Comparison of ENCODE assay signal across 18 cellular contexts in genomic region chr6:149346075-149346474, GRCh38. TPM values are rescaled to one million over a fixed set of nuclear protein-coding genes. Genes with fewer than 3 reads are reported as not detected.
DNase-seq lines count a peak whose midpoint lies in the region; ATAC-seq and TF ChIP-seq lines count a peak whose summit lies in the region.
"Had no signal": no experiment of that assay in that cellular context is flagged by ENCODE, and none has a peak within 500 bp of the region (broad histone marks: within the 10 kb centered on the region; RNA-seq: fewer than 3 reads in every experiment).

No MANE protein-coding gene starts in this region.

- H3K79me1 ChIP-seq in H9 (ENCODE audit: insufficient read depth, low read depth, low read length, poor library complexity, severe bottlenecking), result peaks cover 9% of the 10 kb centered on the region

- H3K56ac ChIP-seq in H9 (ENCODE audit: insufficient read length, low read depth, low read length), result no peak overlapping the region

- H3K9ac ChIP-seq in H9 (ENCODE audit: extremely low read depth, insufficient read length, low read length), result no peak overlapping the region
- H3K9ac ChIP-seq: BLaER1 treated with 17β-estradiol and CSF1 and Interleukin-3, amounts not matched to agents 10 nM and 100 nM had no signal

- intact Hi-C loops in activated T-helper 2 cell treated with anti-CD3 and anti-CD28 coated beads, Interferon-gamma antibody, Interleukin-2, Interleukin-4, amounts not matched to agents 10 μg/mL and 5 μg/mL and 100 μg/mL, durations not matched to agents 14 hours and 24 hours and 36 hours (cut with micrococcal nuclease), result no loop called here
- intact Hi-C loops in naive thymus-derived CD4-positive, alpha-beta T cell (cut with micrococcal nuclease), result no loop called here
- intact Hi-C loops in dorsolateral prefrontal cortex (cut with DNase I), result no loop called here

- no peak overlapping the region for H2BK5ac ChIP-seq in H9 (ENCODE audit: insufficient read length, low read length)

- no peak overlapping the region for H4K91ac ChIP-seq in H9 (ENCODE audit: insufficient read length, low read depth, low read length)

- H2AFZ ChIP-seq in H9 (ENCODE audit: low read length), result no peak overlapping the region

- H3K4me3 Mint-ChIP-seq in activated CD8-positive, alpha-beta memory T cell treated with anti-CD3 and anti-CD28 coated beads, Interleukin-2, amount 10 ng/mL, durations not matched to agents 7 days and 5 days, result no peak overlapping the region
- no peak overlapping the region for H3K4me3 Mint-ChIP-seq in activated T-helper 2 cell treated with anti-CD3 and anti-CD28 coated beads, Interferon-gamma antibody, Interleukin-2, Interleukin-4, amounts not matched to agents 10 μg/mL and 5 μg/mL and 100 μg/mL, durations not matched to agents 14 hours and 24 hours and 36 hours (ENCODE audit: low read depth)
- peak overlapping the region in 8 of 10 donors; percentile 9 to 65 (median 42) for H3K4me3 Mint-ChIP-seq in naive thymus-derived CD4-positive, alpha-beta T cell
- H3K4me3 Mint-ChIP-seq in H9, result no peak overlapping the region

- no peak for TF ChIP-seq CTCF in HEK293 (tag by site-specific recombination; IDR thresholded peaks at IDR 0.05)
- no peak for TF ChIP-seq CTCF in dorsolateral prefrontal cortex (IDR thresholded peaks at IDR 0.05 in 54 of 56, conservative IDR thresholded peaks at IDR 0.05 in 2 of 56; ENCODE audit: low read depth in 1 of 56, partially characterized antibody in 56 of 56)
- TF ChIP-seq CTCF in H9 (conservative IDR thresholded peaks at IDR 0.05), result no peak

- peaks cover 57% of the 10 kb centered on the region for H3K4me1 Mint-ChIP-seq in activated CD8-positive, alpha-beta memory T cell treated with anti-CD3 and anti-CD28 coated beads, Interleukin-2, amount 10 ng/mL, durations not matched to agents 7 days and 5 days
- peaks cover 50% of the 10 kb centered on the region for H3K4me1 Mint-ChIP-seq in activated T-helper 2 cell treated with anti-CD3 and anti-CD28 coated beads, Interferon-gamma antibody, Interleukin-2, Interleukin-4, amounts not matched to agents 10 μg/mL and 5 μg/mL and 100 μg/mL, durations not matched to agents 14 hours and 24 hours and 36 hours (ENCODE audit: low read depth)
- peaks cover 43 to 88% (median 84%) of the 10 kb centered on the region in 7 donors for H3K4me1 Mint-ChIP-seq in naive thymus-derived CD4-positive, alpha-beta T cell
- peaks cover 8 to 15% of the 10 kb centered on the region in 2 experiments for H3K4me1 Mint-ChIP-seq in H9

- no peak overlapping the region for H3K4me3 ChIP-seq in HEK293 (ENCODE audit: low read depth, low read length)
- no peak overlapping the region for H3K4me3 ChIP-seq in naive thymus-derived CD4-positive, alpha-beta T cell (ENCODE audit: low read length)
- H3K4me3 ChIP-seq in dorsolateral prefrontal cortex, result no peak overlapping the region
- H3K4me3 ChIP-seq: BLaER1 treated with 17β-estradiol and CSF1 and Interleukin-3, amounts not matched to agents 10 nM and 100 nM had no signal

- H3K14ac ChIP-seq in H9 (ENCODE audit: insufficient read depth, low read length), result no peak overlapping the region

- no peak overlapping the region for H2BK120ac ChIP-seq in H9 (ENCODE audit: low read depth, low read length, poor library complexity, severe bottlenecking)

- no peak overlapping the region for H2BK15ac ChIP-seq in H9 (ENCODE audit: low read depth, low read length)

- no peaks in the 10 kb centered on the region for H3K23me2 ChIP-seq in H9 (ENCODE audit: insufficient read length, low read depth, low read length, poor library complexity, severe bottlenecking)

- no peaks in the 10 kb centered on the region for H3K27me3 ChIP-seq in naive thymus-derived CD4-positive, alpha-beta T cell (ENCODE audit: control insufficient read depth in 2 of 2, insufficient read depth in 2 of 2, low read length in 2 of 2)
- H3K27me3 ChIP-seq in dorsolateral prefrontal cortex (no peaks in the 10 kb centered on the region), H9 (ENCODE audit: insufficient read depth, low read length) (no peaks in the 10 kb centered on the region)
- H3K27me3 ChIP-seq: BLaER1 treated with 17β-estradiol and CSF1 and Interleukin-3, amounts not matched to agents 10 nM and 100 nM had no signal

- H3K4me1 ChIP-seq in HEK293 (ENCODE audit: control insufficient read depth, insufficient read depth, low read length), result peaks cover 14% of the 10 kb centered on the region
- H3K4me1 ChIP-seq in naive thymus-derived CD4-positive, alpha-beta T cell (ENCODE audit: control insufficient read depth in 2 of 2, insufficient read depth in 2 of 2, low read length in 2 of 2), result peaks cover 14 to 21% of the 10 kb centered on the region in 2 donors
- H3K4me1 ChIP-seq in H9 (ENCODE audit: insufficient read depth, low read length), result no peaks in the 10 kb centered on the region; the same call in 1 of the 2 replicates

- POLR2A ChIA-PET in HEK293 (lab: Yijun Ruan, JAX), result interaction anchor here (0.6 kb wide), 1 partner anchor 17 kb away, joined by 3 read pairs; no protein-coding TSS in a partner anchor
- POLR2A ChIA-PET in naive thymus-derived CD4-positive, alpha-beta T cell (lab: Charles Lee), result interaction anchor here (0.6 to 1.0 kb wide), 4 partner anchors 9 to 75 kb away, joined by 3 to 5 read pairs (median 3); no protein-coding TSS in a partner anchor

- no peak overlapping the region for H3K4ac ChIP-seq in H9 (ENCODE audit: low read depth, low read length)

- no peak overlapping the region for H3K18ac ChIP-seq in H9 (ENCODE audit: insufficient read length, low read depth, low read length)

- WGBS in H9 (ENCODE audit: extremely low coverage, insufficient read length, low lambda C conversion rate), result no CpG with 5 or more reads among the region's 3 CpGs

- peaks cover 50% of the 10 kb centered on the region for H3K36me3 Mint-ChIP-seq in activated CD8-positive, alpha-beta memory T cell treated with anti-CD3 and anti-CD28 coated beads, Interleukin-2, amount 10 ng/mL, durations not matched to agents 7 days and 5 days
- H3K36me3 Mint-ChIP-seq in activated T-helper 2 cell treated with anti-CD3 and anti-CD28 coated beads, Interferon-gamma antibody, Interleukin-2, Interleukin-4, amounts not matched to agents 10 μg/mL and 5 μg/mL and 100 μg/mL, durations not matched to agents 14 hours and 24 hours and 36 hours (ENCODE audit: low read depth), result peaks cover 67% of the 10 kb centered on the region
- H3K36me3 Mint-ChIP-seq in naive thymus-derived CD4-positive, alpha-beta T cell, result peaks cover 7 to 34% (median 16%) of the 10 kb centered on the region in 5 donors
- H3K36me3 Mint-ChIP-seq in H9 (ENCODE audit: insufficient read depth in 1 of 3, low read depth in 3 of 3), result peaks cover 0 to 7% (median 5%) of the 10 kb centered on the region in 3 experiments; a peak in 6 of 7 replicates

- CTCF ChIA-PET in activated CD8-positive, alpha-beta memory T cell treated with anti-CD3 and anti-CD28 coated beads, Interleukin-2, amount 10 ng/mL, durations not matched to agents 7 days and 5 days (lab: Charles Lee), result interaction anchor here (1.1 to 2.5 kb wide), 4 partner anchors 9 to 86 kb away, joined by 3 to 8 read pairs (median 4); no protein-coding TSS in a partner anchor
- CTCF ChIA-PET in HEK293 (lab: Yijun Ruan, JAX), result interaction anchor here (0.7 to 1.5 kb wide), 2 partner anchors 21 to 932 kb away, joined by 5 to 8 read pairs; no protein-coding TSS in a partner anchor
- CTCF ChIA-PET in naive thymus-derived CD4-positive, alpha-beta T cell (lab: Charles Lee), result interaction anchor here (0.8 to 1.5 kb wide), 2 partner anchors 20 to 86 kb away, joined by 3 to 6 read pairs; no protein-coding TSS in a partner anchor

- H3K23ac ChIP-seq in H9 (ENCODE audit: insufficient read length, low read depth, low read length), result no peak overlapping the region

- ATAC-seq in activated CD8-positive, alpha-beta memory T cell treated with anti-CD3 and anti-CD28 coated beads, Interleukin-2, amount 10 ng/mL, durations not matched to agents 7 days and 5 days, result no peak
- no peak for ATAC-seq in naive thymus-derived CD4-positive, alpha-beta T cell

- H2AK5ac ChIP-seq in H9 (ENCODE audit: insufficient read length, low read length), result no peak overlapping the region

- DNase-seq in activated CD8-positive, alpha-beta memory T cell treated with anti-CD3 and anti-CD28 coated beads, Interleukin-2, amount 10 ng/mL, durations not matched to agents 7 days and 5 days, result no peak
- no peak for DNase-seq in activated CD8-positive, alpha-beta memory T cell treated with anti-CD3 and anti-CD28 coated beads for 24 hours
- no peak for DNase-seq in activated T-helper 2 cell treated with anti-CD3 and anti-CD28 coated beads, Interferon-gamma antibody, Interleukin-2, Interleukin-4, amounts not matched to agents 10 μg/mL and 5 μg/mL and 100 μg/mL, durations not matched to agents 14 hours and 24 hours and 36 hours (ENCODE audit: low spot score)
- no peak for DNase-seq in naive thymus-derived CD4-positive, alpha-beta T cell
- no peak for DNase-seq in NOMO-1 treated with dmso at 0.1 percent for 144 hours (lab: John Stamatoyannopoulos, UW; ENCODE audit: unreplicated experiment)
- DNase-seq in dorsolateral prefrontal cortex, result no peak
- no peak for DNase-seq in H9
- DNase-seq: DMS79, KBM-7, NCI-H1417, NCI-H187, NCI-H2107, NCI-H510A, NCI-H748 treated with DMSO at 0.1 percent for 48 hours, OCI-M1, SHP77 had no signal

- H3K9me3 ChIP-seq in HEK293 (ENCODE audit: control insufficient read depth, insufficient read depth, low read depth, low read length) (no peaks in the 10 kb centered on the region), H9 (ENCODE audit: control insufficient read depth, low read depth, low read length) (no peaks in the 10 kb centered on the region)
- H3K9me3 ChIP-seq in naive thymus-derived CD4-positive, alpha-beta T cell (ENCODE audit: control insufficient read depth in 2 of 3, low read length in 3 of 3), result no peaks in the 10 kb centered on the region
- H3K9me3 ChIP-seq: BLaER1 treated with 17β-estradiol and CSF1 and Interleukin-3, amounts not matched to agents 10 nM and 100 nM had no signal

- no peak overlapping the region for H2BK12ac ChIP-seq in H9 (ENCODE audit: insufficient read length, low read depth, low read length)

- no peaks in the 10 kb centered on the region for H3K36me3 ChIP-seq in HEK293 (ENCODE audit: control insufficient read depth in 2 of 2, insufficient read depth in 1 of 2, low read length in 2 of 2)
- peaks cover 0 to 5% (median 5%) of the 10 kb centered on the region in 3 experiments for H3K36me3 ChIP-seq in naive thymus-derived CD4-positive, alpha-beta T cell (ENCODE audit: control insufficient read depth in 2 of 3, insufficient read depth in 3 of 3, low read length in 3 of 3)

- no peaks in the 10 kb centered on the region for H3K9me3 Mint-ChIP-seq in activated CD8-positive, alpha-beta memory T cell treated with anti-CD3 and anti-CD28 coated beads, Interleukin-2, amount 10 ng/mL, durations not matched to agents 7 days and 5 days (ENCODE audit: low read depth)
- no peaks in the 10 kb centered on the region for H3K9me3 Mint-ChIP-seq in activated T-helper 2 cell treated with anti-CD3 and anti-CD28 coated beads, Interferon-gamma antibody, Interleukin-2, Interleukin-4, amounts not matched to agents 10 μg/mL and 5 μg/mL and 100 μg/mL, durations not matched to agents 14 hours and 24 hours and 36 hours
- H3K9me3 Mint-ChIP-seq in naive thymus-derived CD4-positive, alpha-beta T cell, result no peaks in the 10 kb centered on the region
- no peaks in the 10 kb centered on the region for H3K9me3 Mint-ChIP-seq in H9

- H4K5ac ChIP-seq in H9 (ENCODE audit: insufficient read length, low read depth, low read length), result no peak overlapping the region

- no peak overlapping the region for H3T11ph ChIP-seq in H9 (ENCODE audit: low read length)

- peak overlapping the region; percentile 12 for H3K27ac Mint-ChIP-seq in activated CD8-positive, alpha-beta memory T cell treated with anti-CD3 and anti-CD28 coated beads, Interleukin-2, amount 10 ng/mL, durations not matched to agents 7 days and 5 days
- H3K27ac Mint-ChIP-seq in activated T-helper 2 cell treated with anti-CD3 and anti-CD28 coated beads, Interferon-gamma antibody, Interleukin-2, Interleukin-4, amounts not matched to agents 10 μg/mL and 5 μg/mL and 100 μg/mL, durations not matched to agents 14 hours and 24 hours and 36 hours, result peak overlapping the region; percentile 35
- H3K27ac Mint-ChIP-seq in naive thymus-derived CD4-positive, alpha-beta T cell, result peak overlapping the region in 8 of 9 donors; percentile 4 to 76 (median 34)
- peak overlapping the region in 1 of 3 experiments; percentile 71; a peak in 3 of 7 replicates for H3K27ac Mint-ChIP-seq in H9

- H3K4me2 ChIP-seq in H9 (ENCODE audit: insufficient read depth, insufficient read length, low read length), result no peak overlapping the region
- H3K4me2 ChIP-seq: BLaER1 treated with 17β-estradiol and CSF1 and Interleukin-3, amounts not matched to agents 10 nM and 100 nM had no signal

- H4K20me1 ChIP-seq in H9 (ENCODE audit: control insufficient read depth, insufficient read depth, insufficient read length), result no peaks in the 10 kb centered on the region

- no peak overlapping the region for H3K27ac ChIP-seq in HEK293 (ENCODE audit: extremely low read depth, low read depth, low read length)
- no peak overlapping the region for H3K27ac ChIP-seq in naive thymus-derived CD4-positive, alpha-beta T cell (ENCODE audit: low read depth, low read length)
- no peak overlapping the region for H3K27ac ChIP-seq in dorsolateral prefrontal cortex
- no peak overlapping the region for H3K27ac ChIP-seq in H9 (ENCODE audit: insufficient read length, low read depth, low read length)
- H3K27ac ChIP-seq: BLaER1 treated with 17β-estradiol and CSF1 and Interleukin-3, amounts not matched to agents 10 nM and 100 nM had no signal

- H3K79me2 ChIP-seq in H9 (ENCODE audit: insufficient read depth, low read length), result peaks cover 11% of the 10 kb centered on the region; the same call in 1 of the 2 replicates

- H3K27me3 Mint-ChIP-seq in activated CD8-positive, alpha-beta memory T cell treated with anti-CD3 and anti-CD28 coated beads, Interleukin-2, amount 10 ng/mL, durations not matched to agents 7 days and 5 days, result no peaks in the 10 kb centered on the region
- no peaks in the 10 kb centered on the region for H3K27me3 Mint-ChIP-seq in activated T-helper 2 cell treated with anti-CD3 and anti-CD28 coated beads, Interferon-gamma antibody, Interleukin-2, Interleukin-4, amounts not matched to agents 10 μg/mL and 5 μg/mL and 100 μg/mL, durations not matched to agents 14 hours and 24 hours and 36 hours (ENCODE audit: low read depth)
- H3K27me3 Mint-ChIP-seq in naive thymus-derived CD4-positive, alpha-beta T cell, result no peaks in the 10 kb centered on the region
- H3K27me3 Mint-ChIP-seq in H9 (ENCODE audit: low read depth), result no peaks in the 10 kb centered on the region

- no peak overlapping the region for H2BK20ac ChIP-seq in H9 (ENCODE audit: low read depth, low read length, poor library complexity, severe bottlenecking)

- H4K8ac ChIP-seq in H9 (replicated peaks; ENCODE audit: insufficient read length, low read depth, low read length), result no peak overlapping the region

RNA-seq across cellular contexts. Expression of gene TAB2, which starts 28.6 kb away (rescaled TPM):
- total RNA-seq in activated CD8-positive, alpha-beta memory T cell treated with anti-CD3 and anti-CD28 coated beads, Interleukin-2, amount 10 ng/mL, durations not matched to agents 7 days and 5 days, result 100 to 1,000 TPM; 120 to 138 TPM
- total RNA-seq in activated T-helper 2 cell treated with anti-CD3 and anti-CD28 coated beads, Interferon-gamma antibody, Interleukin-2, Interleukin-4, amounts not matched to agents 10 μg/mL and 5 μg/mL and 100 μg/mL, durations not matched to agents 14 hours and 24 hours and 36 hours, result 106 and 110 TPM in 2 replicates
- 100 to 1,000 TPM in 4 of 5 experiments, 10 to 100 TPM in 1; 98.3 to 234 (median 119) TPM for total RNA-seq in naive thymus-derived CD4-positive, alpha-beta T cell
- 10 to 100 TPM; 15.7 to 17.5 TPM for polyA plus RNA-seq in naive thymus-derived CD4-positive, alpha-beta T cell
- total RNA-seq in dorsolateral prefrontal cortex (100 to 1,000 TPM in 7 of 120 experiments, 10 to 100 TPM in 113; 52.3 to 121 (median 75.3) TPM), H9 (2021) (55.7 and 56.2 TPM in 2 replicates)

RNA-seq across cellular contexts. Expression of gene SUMO4, which starts 54.0 kb away (rescaled TPM):
- 10 to 100 TPM in 1 of 2 experiments, 1 to 10 TPM in 1; 7.4 to 10.6 TPM for total RNA-seq in activated CD8-positive, alpha-beta memory T cell treated with anti-CD3 and anti-CD28 coated beads, Interleukin-2, amount 10 ng/mL, durations not matched to agents 7 days and 5 days
- 7.7 and 7.8 TPM in 2 replicates for total RNA-seq in activated T-helper 2 cell treated with anti-CD3 and anti-CD28 coated beads, Interferon-gamma antibody, Interleukin-2, Interleukin-4, amounts not matched to agents 10 μg/mL and 5 μg/mL and 100 μg/mL, durations not matched to agents 14 hours and 24 hours and 36 hours
- total RNA-seq in naive thymus-derived CD4-positive, alpha-beta T cell, result 10 to 100 TPM in 2 of 5 experiments, 1 to 10 TPM in 3; 5.0 to 19.9 (median 7.4) TPM
- 1 to 10 TPM in 1 of 2 donors, under 1 TPM in 1; 0.36 to 2.0 TPM for polyA plus RNA-seq in naive thymus-derived CD4-positive, alpha-beta T cell
- total RNA-seq in dorsolateral prefrontal cortex, result 10 to 100 TPM in 6 of 120 experiments, 1 to 10 TPM in 114; 1.8 to 12.4 (median 6.3) TPM
- 0.77 and 1.5 TPM in 2 replicates for total RNA-seq in H9 (2021)

Comparison
In these comparisons a context has a peak if more than half of its experiments do, and no peak if none do; other contexts are left out.
1. H3K4me3 Mint-ChIP-seq: peak in naive thymus-derived CD4-positive, alpha-beta T cell (8 of 10); none in activated CD8-positive, alpha-beta memory T cell treated with anti-CD3 and anti-CD28 coated beads, Interleukin-2, amount 10 ng/mL, durations not matched to agents 7 days and 5 days (single experiment), activated T-helper 2 cell treated with anti-CD3 and anti-CD28 coated beads, Interferon-gamma antibody, Interleukin-2, Interleukin-4, amounts not matched to agents 10 μg/mL and 5 μg/mL and 100 μg/mL, durations not matched to agents 14 hours and 24 hours and 36 hours (single experiment) and H9 (0 of 2).